In the genomic region with DNA sequence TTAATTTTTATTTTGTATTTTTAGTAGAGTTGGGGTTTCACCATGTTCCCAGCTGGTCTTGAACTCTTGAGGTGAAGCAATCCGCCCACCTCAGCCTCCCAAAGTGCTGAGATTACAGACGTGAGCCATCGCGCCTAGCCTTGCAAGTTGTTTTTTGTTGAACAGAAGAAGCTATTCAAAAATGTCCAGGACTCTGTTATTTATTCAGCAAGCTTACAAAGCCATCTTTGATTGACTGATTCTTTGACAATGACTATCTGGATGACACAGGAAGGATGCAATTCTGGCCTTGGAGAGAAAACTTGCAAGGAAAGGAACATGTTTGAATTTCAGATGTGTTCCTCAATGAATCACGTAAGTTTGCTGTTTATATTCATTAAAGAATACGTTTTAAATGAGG, we compare ENCODE assay signal across 24 cellular contexts.
DNase-seq lines count a peak whose midpoint lies in the region; FAIRE-seq and TF ChIP-seq lines count a peak whose summit lies in the region.
"Had no signal": no experiment of that assay in that cellular context is flagged by ENCODE, and none has a peak within 500 bp of the region (broad histone marks: within the 10 kb centered on the region; RNA-seq: fewer than 3 reads in every experiment).

No MANE protein-coding gene starts in this region.

- no peak for TF ChIP-seq POLR2A in GM12891 (IDR thresholded peaks at IDR 0.05; ENCODE audit: low read depth, low read length)

- H3K4me3 Mint-ChIP-seq in Caco-2 (ENCODE audit: unreplicated experiment), result peak overlapping the region; percentile 65
- H3K4me3 Mint-ChIP-seq: CD8-positive, alpha-beta memory T cell; T-helper 17 cell had no signal

- peak overlapping the region; percentile 14 for H2AFZ ChIP-seq in neuronal stem cell (ENCODE audit: low read length)

- DNase-seq in Caco-2 (peak in 1 of 2 experiments; percentile 31), NT2/D1 (ENCODE audit: low read depth, low spot score) (no peak), amniotic epithelial cell (ENCODE audit: low read depth) (peak; percentile 24), neuronal stem cell (ENCODE audit: low spot score) (no peak), GM12891 (ENCODE audit: insufficient read length, low spot score) (no peak), NCI-H1694 (lab: John Stamatoyannopoulos, UW) (no peak), HK-2 (ENCODE audit: unreplicated experiment) (no peak)
- DNase-seq: activated CD4-positive, alpha-beta T cell treated with anti-CD3 and anti-CD28 coated beads, Interleukin-2, amount 50 U/mL, for 1 hour; CD8-positive, alpha-beta memory T cell; DMS79 treated with DMSO at 0.1 percent for 48 hours; KBM-7; mesenchymal stem cell; MM.1S; NCI-H146; pancreas; SJCRH30; substantia nigra; T-helper 17 cell; uterus had no signal

- peak overlapping the region; percentile 92 for H3K27ac Mint-ChIP-seq in Caco-2 (ENCODE audit: unreplicated experiment)
- H3K27ac Mint-ChIP-seq: activated naive CD4-positive, alpha-beta T cell treated with anti-CD3 and anti-CD28 coated beads, Interleukin-2, amount 50 U/mL, for 72 hours; CD8-positive, alpha-beta memory T cell had no signal

- H3K4ac ChIP-seq in neuronal stem cell (ENCODE audit: low read length), result no peak overlapping the region

- CTCF ChIA-PET in Caco-2 (lab: Charles Lee), result interaction anchor here (1.0 to 2.1 kb wide), 2 partner anchors 24 to 104 kb away, joined by 4 to 5 read pairs; a partner anchor contains a TSS

- no CpG with 5 or more reads among the region's 6 CpGs for WGBS in neuronal stem cell (ENCODE audit: extremely low coverage in 2 of 2, insufficient read length in 2 of 2, insufficient replicate concordance in 1 of 2), 2 donors

- H3K18ac ChIP-seq in neuronal stem cell (ENCODE audit: low read length), result no peak overlapping the region

- no peak overlapping the region for H4K91ac ChIP-seq in neuronal stem cell (ENCODE audit: low read depth, low read length, poor library complexity)

- peak overlapping the region; percentile 64 for H3K9ac ChIP-seq in NT2/D1 (ENCODE audit: insufficient read length, low read depth)
- H3K9ac ChIP-seq in neuronal stem cell (ENCODE audit: low read depth, low read length, poor library complexity), result no peak overlapping the region

- no peaks in the 10 kb centered on the region for H3K9me3 Mint-ChIP-seq in Caco-2 (ENCODE audit: unreplicated experiment)

- no peak overlapping the region for H2BK12ac ChIP-seq in neuronal stem cell (ENCODE audit: low read length)

- FAIRE-seq in GM12891 (lab: Jason Lieb, UNC), result no peak
- FAIRE-seq: GM12892, GM19239, keratinocyte, pancreas had no signal

- H3K27me3 ChIP-seq in Caco-2 (replicated peaks; ENCODE audit: control insufficient read depth, insufficient read depth, low read length), result no peaks in the 10 kb centered on the region
- no peaks in the 10 kb centered on the region for H3K27me3 ChIP-seq in NT2/D1 (ENCODE audit: insufficient read depth, insufficient read length)
- H3K27me3 ChIP-seq in neuronal stem cell (ENCODE audit: control insufficient read depth in 3 of 3, insufficient read depth in 3 of 3, low read depth in 1 of 3, low read length in 3 of 3), result no peaks in the 10 kb centered on the region
- H3K27me3 ChIP-seq: ascending aorta, pancreas, SJCRH30, uterus had no signal

- no peak overlapping the region for H2BK5ac ChIP-seq in neuronal stem cell (ENCODE audit: low read length)

- TF ChIP-seq CTCF in Caco-2 (IDR thresholded peaks at IDR 0.05; ENCODE audit: insufficient read depth in 1 of 2, low read depth in 1 of 2, low read length in 1 of 2, severe bottlenecking in 1 of 2, unreplicated experiment in 1 of 2), result no peak

- no peaks in the 10 kb centered on the region for H3K79me1 ChIP-seq in neuronal stem cell (ENCODE audit: low read depth, low read length)

- H3K14ac ChIP-seq in neuronal stem cell (ENCODE audit: low read length), result no peak overlapping the region

- H2AK5ac ChIP-seq in neuronal stem cell (ENCODE audit: low read depth, low read length), result no peak overlapping the region

- peaks cover 19% of the 10 kb centered on the region for H3K36me3 Mint-ChIP-seq in Caco-2 (ENCODE audit: insufficient read depth, unreplicated experiment)

- H3K9me3 ChIP-seq in Caco-2, result no peaks in the 10 kb centered on the region; the same call in 1 of the 2 replicates
- H3K9me3 ChIP-seq in NT2/D1 (ENCODE audit: insufficient read depth, low read length), result peaks cover 24% of the 10 kb centered on the region
- no peaks in the 10 kb centered on the region for H3K9me3 ChIP-seq in neuronal stem cell (replicated peaks in 1 of 2; ENCODE audit: control insufficient read depth in 2 of 2, insufficient read depth in 1 of 2, low read depth in 1 of 2, low read length in 2 of 2)
- H3K9me3 ChIP-seq: ascending aorta, pancreas, uterus had no signal

- intact Hi-C loops in Caco-2 (cut with micrococcal nuclease; ENCODE audit: unreplicated experiment), result loop anchor here (1.0 to 2.0 kb wide), 4 partner anchors 17 to 106 kb away; no protein-coding TSS in a partner anchor

- peaks cover 36% of the 10 kb centered on the region for H3K4me1 Mint-ChIP-seq in Caco-2 (ENCODE audit: low read depth, unreplicated experiment)

- no peaks in the 10 kb centered on the region for H3K27me3 Mint-ChIP-seq in Caco-2 (ENCODE audit: insufficient read depth, unreplicated experiment)
- H3K27me3 Mint-ChIP-seq: T-helper 17 cell had no signal

- H3K4me2 ChIP-seq in neuronal stem cell (ENCODE audit: insufficient read depth, low read length, poor library complexity, severe bottlenecking), result no peak overlapping the region

- POLR2A ChIA-PET in Caco-2 (lab: Charles Lee), result interaction anchor here (1.2 to 1.7 kb wide), 2 partner anchors 105 to 117 kb away, joined by 3 to 17 read pairs; a partner anchor contains a TSS

- H3K4me3 ChIP-seq in Caco-2 (ENCODE audit: low read depth, low read length) (no peak overlapping the region), NT2/D1 (ENCODE audit: insufficient read length, low read depth) (peak overlapping the region; percentile 39), neuronal stem cell (ENCODE audit: low read length in 2 of 2) (no peak overlapping the region)
- H3K4me3 ChIP-seq: pancreas, SJCRH30, uterus had no signal

- H3K23ac ChIP-seq in neuronal stem cell (ENCODE audit: low read depth, low read length, poor library complexity), result no peak overlapping the region

- no peak overlapping the region for H2BK15ac ChIP-seq in neuronal stem cell (ENCODE audit: low read length)

- H4K8ac ChIP-seq in neuronal stem cell (ENCODE audit: low read depth, low read length), result no peak overlapping the region

- no peak overlapping the region for H3K27ac ChIP-seq in neuronal stem cell (replicated peaks; ENCODE audit: low read length)
- H3K27ac ChIP-seq: SJCRH30, uterus had no signal

- BruUV-seq in Caco-2 (replicated peaks; lab: Mats Ljungman, UMichigan), result no TSS peak

- no peak overlapping the region for H2BK120ac ChIP-seq in neuronal stem cell (ENCODE audit: low read depth, low read length)

- no peaks in the 10 kb centered on the region for H3K36me3 ChIP-seq in Caco-2 (ENCODE audit: control insufficient read depth, insufficient read depth, low read length)
- peaks cover 8% of the 10 kb centered on the region for H3K36me3 ChIP-seq in NT2/D1 (ENCODE audit: insufficient read depth, insufficient read length, low read length)
- H3K36me3 ChIP-seq in neuronal stem cell (replicated peaks in 1 of 2; ENCODE audit: control insufficient read depth in 2 of 2, insufficient read depth in 2 of 2, low read length in 2 of 2), result no peaks in the 10 kb centered on the region
- H3K36me3 ChIP-seq: ascending aorta, pancreas, SJCRH30, uterus had no signal

- H3K4me1 ChIP-seq in Caco-2, result peaks cover 43% of the 10 kb centered on the region
- no peaks in the 10 kb centered on the region for H3K4me1 ChIP-seq in NT2/D1 (ENCODE audit: insufficient read depth, insufficient read length)
- peaks cover 0 to 9% of the 10 kb centered on the region in 2 donors for H3K4me1 ChIP-seq in neuronal stem cell (ENCODE audit: control insufficient read depth in 2 of 2, insufficient read depth in 1 of 2, low read depth in 1 of 2, low read length in 2 of 2)
- H3K4me1 ChIP-seq: uterus had no signal

TF ChIP-seq in GM12891, 5 proteins besides CTCF, POLR2A, EP300 and RAD21:
- TF ChIP-seq TAF1 (IDR thresholded peaks at IDR 0.05; ENCODE audit: low read depth, low read length), result no peak
- no peak for TF ChIP-seq POU2F2 (IDR thresholded peaks at IDR 0.05; ENCODE audit: low read depth, low read length)
- TF ChIP-seq PAX5 (IDR thresholded peaks at IDR 0.05; ENCODE audit: insufficient read depth, low read length, severe bottlenecking), result no peak
- no peak for TF ChIP-seq SPI1 (IDR thresholded peaks at IDR 0.05; ENCODE audit: low read depth, low read length)
- TF ChIP-seq POLR2AphosphoS5 (IDR thresholded peaks at IDR 0.05; ENCODE audit: low read depth, low read length), result no peak
